ENCODE assay signal across 24 cellular contexts in the genomic region with DNA sequence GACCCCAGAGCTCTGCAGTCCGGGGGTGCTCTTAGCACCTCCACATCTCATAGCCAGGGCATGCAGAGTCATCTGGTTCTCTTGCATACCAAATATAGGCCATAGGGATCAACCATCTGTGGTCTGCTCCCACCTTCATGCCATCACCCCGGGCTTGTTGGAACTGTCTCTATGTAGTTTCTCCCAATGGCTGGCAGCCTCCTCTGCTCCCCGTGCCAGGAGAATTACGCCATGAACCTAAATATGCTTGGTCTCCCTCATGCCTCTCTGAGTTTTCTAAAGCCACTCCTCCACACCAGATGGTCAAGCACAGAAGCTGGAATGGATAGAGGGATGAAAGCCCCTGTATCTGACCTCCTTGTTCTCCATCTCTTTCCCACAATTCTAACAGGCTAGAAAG.
"Had no signal": no experiment of that assay in that cellular context is flagged by ENCODE, and none has a peak within 500 bp of the region (broad histone marks: within the 10 kb centered on the region; RNA-seq: fewer than 3 reads in every experiment).

No MANE protein-coding gene starts in this region.

- H3K79me2 ChIP-seq: hepatocyte had no signal

- FAIRE-seq: endothelial cell of umbilical vein, kidney, small intestine had no signal

- ATAC-seq: left ventricle myocardium superior; stimulated activated effector memory CD8-positive, alpha-beta T cell treated with anti-CD3 and anti-CD28 coated beads, Interleukin-12 subunit alpha, Interleukin-12 subunit beta, amount 100 ng/mL, for 72 hours; stimulated activated naive CD8-positive, alpha-beta T cell treated with anti-CD3 and anti-CD28 coated beads, Interleukin-15, Interleukin-2, amounts not matched to agents 100 U/mL and 50 U/mL, for 24 hours had no signal

- H3K36me3 ChIP-seq: neutrophil, ovary, right atrium auricular region, tibial nerve had no signal

- H3K27me3 ChIP-seq: hepatocyte, neutrophil, ovary, right atrium auricular region, tibial nerve had no signal

- H3K4me1 ChIP-seq: right atrium auricular region, tibial nerve had no signal

- H3K27ac ChIP-seq: coronary artery, hepatocyte, neutrophil, ovary, right atrium auricular region, tibial nerve had no signal

- DNase-seq: effector CD4-positive, alpha-beta T cell; endodermal cell; erythroblast; foreskin melanocyte; head of caudate nucleus; kidney; left cardiac atrium; left ventricle myocardium superior; mesenchymal stem cell; midbrain; naive B cell; nephron progenitor cell; ovary; small intestine; stimulated activated CD4-positive, alpha-beta T cell treated with anti-CD3 and anti-CD28 coated beads, Interleukin-2, amount 100 ng/mL, for 48 hours; stimulated activated naive CD8-positive, alpha-beta T cell treated with anti-CD3 and anti-CD28 coated beads, Interleukin-15, Interleukin-2, amounts not matched to agents 100 U/mL and 50 U/mL, for 24 hours had no signal

- H3K9me3 ChIP-seq: neutrophil, ovary, right atrium auricular region had no signal

- H3K4me2 ChIP-seq: hepatocyte had no signal

- H2AFZ ChIP-seq: hepatocyte had no signal

- H3K4me3 ChIP-seq: coronary artery, hepatocyte, lung, ovary, right atrium auricular region, tibial nerve had no signal
